9 cellular contexts compared by ENCODE assay signal in the genomic region with DNA sequence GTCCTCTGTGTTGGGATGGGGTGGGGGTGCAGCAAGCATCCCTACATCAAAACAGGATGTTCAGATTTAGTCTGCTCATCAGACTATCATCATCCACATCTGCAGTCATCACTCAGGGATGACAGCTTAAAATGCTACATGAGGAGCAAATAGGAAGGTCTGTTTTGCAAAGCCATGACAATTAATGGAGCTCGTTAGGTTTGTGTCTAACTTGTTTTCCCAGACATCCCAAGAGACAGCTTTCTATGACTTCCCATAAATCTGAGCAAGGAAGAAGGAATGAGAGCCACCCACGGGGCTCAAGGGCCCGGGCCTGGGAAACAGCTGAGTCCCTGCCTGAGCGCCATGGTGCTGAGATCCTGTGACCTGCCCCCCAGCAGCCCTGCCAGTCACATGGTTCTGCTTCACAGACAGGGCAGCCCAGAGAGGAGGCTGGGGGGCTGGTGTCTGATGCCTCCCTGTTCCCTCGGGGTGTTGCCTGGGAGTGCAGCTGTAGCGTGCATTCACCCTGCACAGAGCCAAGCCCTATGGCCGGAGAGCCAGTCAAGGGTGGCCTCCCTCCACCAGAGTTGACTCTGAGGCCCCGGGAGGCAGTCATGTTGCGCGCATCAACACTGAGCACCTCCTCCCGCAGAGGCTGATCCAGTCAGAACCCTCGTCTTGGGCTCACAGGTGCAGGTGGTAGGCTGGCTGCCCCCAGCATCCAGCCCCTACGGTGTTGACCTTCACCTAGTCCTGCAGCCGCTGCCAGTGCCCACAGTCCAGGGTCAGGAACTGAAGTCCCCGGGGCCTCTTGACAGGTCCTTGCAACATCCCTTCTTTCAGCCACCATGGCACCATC. TPM values are rescaled to one million over a fixed set of nuclear protein-coding genes. Genes with fewer than 3 reads are reported as not detected.
DNase-seq lines count a peak whose midpoint lies in the region; ATAC-seq and TF ChIP-seq lines count a peak whose summit lies in the region.
"Had no signal": no experiment of that assay in that cellular context is flagged by ENCODE, and none has a peak within 500 bp of the region (broad histone marks: within the 10 kb centered on the region; RNA-seq: fewer than 3 reads in every experiment).

No MANE protein-coding gene starts in this region.

- no peaks in the 10 kb centered on the region for H3K4me1 ChIP-seq in aorta (ENCODE audit: control insufficient read depth in 1 of 2, insufficient read depth in 2 of 2, low read length in 2 of 2)

- no peaks in the 10 kb centered on the region for H3K4me1 Mint-ChIP-seq in stimulated activated naive CD8-positive, alpha-beta T cell treated with anti-CD3 and anti-CD28 coated beads, Interleukin-15, Interleukin-2, amounts not matched to agents 100 ng/mL and 50 ng/mL, for 24 hours (ENCODE audit: low read depth)
- H3K4me1 Mint-ChIP-seq in CD14-positive monocyte = no peaks in the 10 kb centered on the region

- in situ Hi-C loops in G401 (cut with HindIII; ENCODE audit: low sequenced_read_pairs) = no loop called here

- no peaks in the 10 kb centered on the region for H3K9me3 Mint-ChIP-seq in stimulated activated naive CD8-positive, alpha-beta T cell treated with anti-CD3 and anti-CD28 coated beads, Interleukin-15, Interleukin-2, amounts not matched to agents 100 ng/mL and 50 ng/mL, for 24 hours
- peaks cover 0 to 3% (median 0%) of the 10 kb centered on the region in 7 donors for H3K9me3 Mint-ChIP-seq in CD14-positive monocyte
- H3K9me3 Mint-ChIP-seq: T-cell had no signal

- 67 to 68% methylated on average over 15 of the region's 15 CpGs for WGBS in aorta, 2 donors

- H3K4me3 Mint-ChIP-seq in stimulated activated naive CD8-positive, alpha-beta T cell treated with anti-CD3 and anti-CD28 coated beads, Interleukin-15, Interleukin-2, amounts not matched to agents 100 ng/mL and 50 ng/mL, for 24 hours = no peak overlapping the region
- H3K4me3 Mint-ChIP-seq in CD14-positive monocyte = no peak overlapping the region
- H3K4me3 Mint-ChIP-seq: CD8-positive, alpha-beta memory T cell; T-cell had no signal

- intact Hi-C loops in left cardiac atrium (cut with DNase I) (no loop called here), aorta (cut with DNase I) (no loop called here), CD14-positive monocyte (cut with micrococcal nuclease) (no loop called here)

- no peaks in the 10 kb centered on the region for H3K27me3 Mint-ChIP-seq in stimulated activated naive CD8-positive, alpha-beta T cell treated with anti-CD3 and anti-CD28 coated beads, Interleukin-15, Interleukin-2, amounts not matched to agents 100 ng/mL and 50 ng/mL, for 24 hours
- H3K27me3 Mint-ChIP-seq in CD14-positive monocyte (ENCODE audit: low read depth in 3 of 3) = peaks cover 0 to 2% (median 0%) of the 10 kb centered on the region in 3 donors
- H3K27me3 Mint-ChIP-seq: CD8-positive, alpha-beta memory T cell; T-cell had no signal

- no peak overlapping the region for H3K27ac ChIP-seq in aorta (ENCODE audit: low read depth in 1 of 2, low read length in 2 of 2)

- no peaks in the 10 kb centered on the region for H3K27me3 ChIP-seq in aorta (ENCODE audit: control insufficient read depth in 1 of 2, insufficient read depth in 2 of 2, low read length in 1 of 2)

- no peaks in the 10 kb centered on the region for H3K9me3 ChIP-seq in aorta (ENCODE audit: control insufficient read depth, low read length)

- no peaks in the 10 kb centered on the region for H3K36me3 ChIP-seq in aorta (ENCODE audit: control insufficient read depth in 1 of 2, insufficient read depth in 2 of 2, low read length in 1 of 2)

- peak overlapping the region; percentile 61 for H3K27ac Mint-ChIP-seq in stimulated activated naive CD8-positive, alpha-beta T cell treated with anti-CD3 and anti-CD28 coated beads, Interleukin-15, Interleukin-2, amounts not matched to agents 100 ng/mL and 50 ng/mL, for 24 hours
- H3K27ac Mint-ChIP-seq in CD14-positive monocyte = no peak overlapping the region

- no peak for TF ChIP-seq CTCF in CD14-positive monocyte (IDR thresholded peaks at IDR 0.05)

- H3K4me3 ChIP-seq in aorta (ENCODE audit: low read length in 2 of 2) = no peak overlapping the region

- no peak for DNase-seq in stimulated activated naive CD8-positive, alpha-beta T cell treated with anti-CD3 and anti-CD28 coated beads, Interleukin-15, Interleukin-2, amounts not matched to agents 100 U/mL and 50 U/mL, for 24 hours
- DNase-seq in left cardiac atrium (peak; percentile 36), aorta (peak; percentile 54 to 77), G401 (ENCODE audit: low spot score) (no peak), CD14-positive monocyte (ENCODE audit: low spot score) (no peak)
- DNase-seq: CD8-positive, alpha-beta memory T cell; NCI-H187; T-cell had no signal

- ATAC-seq in stimulated activated naive CD8-positive, alpha-beta T cell treated with anti-CD3 and anti-CD28 coated beads, Interleukin-15, Interleukin-2, amounts not matched to agents 100 U/mL and 50 U/mL, for 24 hours = no peak
- ATAC-seq in left cardiac atrium (peak in 1 of 2 donors; percentile 3), aorta (ENCODE audit: low FRiP score) (no peak)
- ATAC-seq: T-cell had no signal

- H3K36me3 Mint-ChIP-seq in stimulated activated naive CD8-positive, alpha-beta T cell treated with anti-CD3 and anti-CD28 coated beads, Interleukin-15, Interleukin-2, amounts not matched to agents 100 ng/mL and 50 ng/mL, for 24 hours (ENCODE audit: low read depth) = peaks cover 47% of the 10 kb centered on the region
- peaks cover 81 to 99% of the 10 kb centered on the region in 2 donors for H3K36me3 Mint-ChIP-seq in CD14-positive monocyte

RNA-seq across cellular contexts. Expression of gene DERL3, which starts 12.1 kb away (rescaled TPM):
- 1 to 10 TPM; 5.8 to 6.5 TPM for total RNA-seq in left cardiac atrium
- total RNA-seq in aorta = 1 to 10 TPM; 1.9 to 3.9 TPM
- 1 to 10 TPM; 1.4 to 6.1 TPM for polyA plus RNA-seq in aorta
- total RNA-seq in G401 (2014; rRNA removed; shearing (Covaris generic)) = not detected in 2 replicates
- polyA plus RNA-seq in CD14-positive monocyte = under 1 TPM; 0.23 to 0.28 TPM

RNA-seq across cellular contexts. Expression of gene SLC2A11, which starts 30.9 kb away (rescaled TPM):
- total RNA-seq in left cardiac atrium (10 to 100 TPM; 15.0 TPM), aorta (10 to 100 TPM in 1 of 2 donors, 1 to 10 TPM in 1; 4.8 to 14.4 TPM)
- polyA plus RNA-seq in aorta (10 to 100 TPM; 16.7 TPM), CD14-positive monocyte (1 to 10 TPM; 1.3 to 2.5 TPM)
- not detected in 2 replicates for total RNA-seq in G401 (2014; rRNA removed; shearing (Covaris generic))

RNA-seq across cellular contexts. Expression of gene SMARCB1, which starts 40.0 kb away (rescaled TPM):
- total RNA-seq in left cardiac atrium (10 to 100 TPM; 46.6 to 54.8 TPM), aorta (10 to 100 TPM; 48.3 to 53.5 TPM)
- polyA plus RNA-seq in aorta (10 to 100 TPM; 24.2 to 31.7 TPM), CD14-positive monocyte (10 to 100 TPM; 30.3 to 31.5 TPM)
- total RNA-seq in G401 (2014; rRNA removed; shearing (Covaris generic)) = not detected in 2 replicates

RNA-seq across cellular contexts. Expression of gene MMP11, which starts 54.1 kb away (rescaled TPM):
- total RNA-seq in left cardiac atrium (10 to 100 TPM in 1 of 2 donors, 1 to 10 TPM in 1; 5.6 to 10.0 TPM), aorta (1 to 10 TPM; 1.3 to 3.0 TPM)
- polyA plus RNA-seq in aorta (1 to 10 TPM; 3.5 to 5.1 TPM), CD14-positive monocyte (not detected)
- not detected in 2 replicates for total RNA-seq in G401 (2014; rRNA removed; shearing (Covaris generic))

RNA-seq across cellular contexts. Expression of gene CHCHD10, which starts 59.0 kb away (rescaled TPM):
- 1,000 to 10,000 TPM in 1 of 2 donors, 100 to 1,000 TPM in 1; 958 to 1,106 TPM for total RNA-seq in left cardiac atrium
- 10 to 100 TPM; 30.9 to 41.9 TPM for total RNA-seq in aorta
- polyA plus RNA-seq in aorta = 10 to 100 TPM; 58.5 to 68.4 TPM
- total RNA-seq in G401 (2014; rRNA removed; shearing (Covaris generic)) = not detected in 2 replicates
- 10 to 100 TPM; 15.3 to 26.8 TPM for polyA plus RNA-seq in CD14-positive monocyte

Comparison
In these comparisons a context has a peak if more than half of its experiments do, and no peak if none do; other contexts are left out.
1. DNase-seq: peak in left cardiac atrium (single experiment) and aorta (2 of 2); none in stimulated activated naive CD8-positive, alpha-beta T cell treated with anti-CD3 and anti-CD28 coated beads, Interleukin-15, Interleukin-2, amounts not matched to agents 100 U/mL and 50 U/mL, for 24 hours (single experiment), G401 (single experiment) and CD14-positive monocyte (single experiment).
2. RNA of gene SMARCB1, which starts 40.0 kb away (total RNA-seq): 46.6 to 54.8 TPM in left cardiac atrium and 48.3 to 53.5 TPM in aorta; not detected in G401; every median in the first group is over 10 times any median in the second.